ENCODE assay signal across 18 cellular contexts in genomic region chr22:43501951-43502874, GRCh38.
DNase-seq lines count a peak whose midpoint lies in the region; ATAC-seq and TF ChIP-seq lines count a peak whose summit lies in the region.
"Had no signal": no experiment of that assay in that cellular context is flagged by ENCODE, and none has a peak within 500 bp of the region (broad histone marks: within the 10 kb centered on the region; RNA-seq: fewer than 3 reads in every experiment).

No MANE protein-coding gene starts in this region.

- TF ChIP-seq CTCF in chondrocyte (IDR thresholded peaks at IDR 0.05) (no peak), CD14-positive monocyte (IDR thresholded peaks at IDR 0.05) (no peak)

- H3K4me1 Mint-ChIP-seq in chondrocyte (ENCODE audit: low read depth) = no peaks in the 10 kb centered on the region
- H3K4me1 Mint-ChIP-seq in CD14-positive monocyte = no peaks in the 10 kb centered on the region
- no peaks in the 10 kb centered on the region for H3K4me1 Mint-ChIP-seq in effector memory CD8-positive, alpha-beta T cell (ENCODE audit: low read depth in 2 of 2)
- H3K4me1 Mint-ChIP-seq: CD8-positive, alpha-beta memory T cell; T-cell had no signal

- H3K27ac Mint-ChIP-seq in chondrocyte (ENCODE audit: unreplicated experiment) (no peak overlapping the region), CD14-positive monocyte (no peak overlapping the region)
- no peak overlapping the region for H3K27ac Mint-ChIP-seq in effector memory CD8-positive, alpha-beta T cell
- H3K27ac Mint-ChIP-seq: CD8-positive, alpha-beta memory T cell; T-cell had no signal

- no peaks in the 10 kb centered on the region for H3K9me3 Mint-ChIP-seq in chondrocyte (ENCODE audit: low read depth)
- peaks cover 3 to 19% (median 5%) of the 10 kb centered on the region in 7 donors for H3K9me3 Mint-ChIP-seq in CD14-positive monocyte
- no peaks in the 10 kb centered on the region for H3K9me3 Mint-ChIP-seq in effector memory CD8-positive, alpha-beta T cell
- H3K9me3 Mint-ChIP-seq: CD8-positive, alpha-beta memory T cell; T-cell had no signal

- H3K4me3 Mint-ChIP-seq in chondrocyte (ENCODE audit: unreplicated experiment) (no peak overlapping the region), CD14-positive monocyte (no peak overlapping the region)
- H3K4me3 Mint-ChIP-seq in effector memory CD8-positive, alpha-beta T cell = no peak overlapping the region
- H3K4me3 Mint-ChIP-seq: CD8-positive, alpha-beta memory T cell; T-cell had no signal

- peak; percentile 57 for DNase-seq in D341Med (ENCODE audit: low spot score)
- peak; percentile 88 for DNase-seq in NCI-H2171 (lab: John Stamatoyannopoulos, UW)
- DNase-seq in chondrocyte (ENCODE audit: low spot score) = peak; percentile 91
- DNase-seq in posterior cingulate gyrus = peak in 9 of 10 donors; percentile 27 to 95 (median 64)
- DNase-seq in CD14-positive monocyte (ENCODE audit: low spot score) = no peak
- no peak for DNase-seq in effector memory CD8-positive, alpha-beta T cell
- DNase-seq: CD8-positive, alpha-beta memory T cell; DMS79 treated with DMSO at 0.1 percent for 48 hours; IMR-90; NCI-H1048; NCI-H1436; NCI-H2107; NCI-H226; NCI-H774; SIG-M5; T-cell had no signal

- intact Hi-C loops in posterior cingulate gyrus (cut with DNase I) (no loop called here), CD14-positive monocyte (cut with micrococcal nuclease) (no loop called here)

- H3K36me3 Mint-ChIP-seq in chondrocyte (ENCODE audit: low read depth) (no peaks in the 10 kb centered on the region), CD14-positive monocyte (no peaks in the 10 kb centered on the region)
- no peaks in the 10 kb centered on the region for H3K36me3 Mint-ChIP-seq in effector memory CD8-positive, alpha-beta T cell (ENCODE audit: insufficient read depth)
- H3K36me3 Mint-ChIP-seq: CD8-positive, alpha-beta memory T cell; T-cell had no signal

- H3K27me3 Mint-ChIP-seq in chondrocyte (ENCODE audit: low read depth) (peaks cover 2% of the 10 kb centered on the region), CD14-positive monocyte (ENCODE audit: low read depth in 3 of 3) (peaks cover 0 to 6% (median 3%) of the 10 kb centered on the region in 3 donors)
- H3K27me3 Mint-ChIP-seq in effector memory CD8-positive, alpha-beta T cell = no peaks in the 10 kb centered on the region
- H3K27me3 Mint-ChIP-seq: T-cell had no signal

- ATAC-seq in GM21423 (IDR thresholded peaks at IDR 0.05; ENCODE audit: unreplicated experiment) = no peak
- no peak for ATAC-seq in effector memory CD8-positive, alpha-beta T cell (replicated peaks)
- ATAC-seq: SK-N-SH treated with all-trans-retinoic acid at 6 μM for 48 hours, T-cell had no signal

Comparison
In these comparisons a context has a peak if more than half of its experiments do, and no peak if none do; other contexts are left out.
1. DNase-seq: peak in D341Med (single experiment), NCI-H2171 (single experiment), chondrocyte (single experiment) and posterior cingulate gyrus (9 of 10); none in CD14-positive monocyte (single experiment) and effector memory CD8-positive, alpha-beta T cell (0 of 3).